1 cellular context compared by ENCODE assay signal in the genomic region with DNA sequence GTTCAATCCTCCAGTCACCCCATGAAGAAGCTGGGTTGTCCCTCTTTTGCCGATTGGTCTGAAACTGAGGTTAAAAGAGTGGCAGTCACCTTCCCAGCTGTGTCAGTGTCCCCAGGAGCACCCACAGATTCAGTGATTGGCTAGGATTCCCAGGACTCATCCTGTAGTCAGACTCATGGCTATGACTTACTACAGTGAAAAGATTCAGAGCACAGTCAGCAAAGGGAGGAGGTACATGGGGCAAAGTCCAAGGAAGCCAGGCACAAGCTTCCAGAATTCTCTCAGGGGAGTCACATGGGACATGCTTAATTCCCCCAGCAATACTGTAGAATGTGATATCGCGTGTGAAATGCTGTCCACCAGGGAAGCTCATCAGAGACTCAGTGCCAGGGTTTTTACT.
TF ChIP-seq lines count a peak whose summit lies in the region.

No MANE protein-coding gene starts in this region.

TF ChIP-seq in IMR-90, 13 proteins besides CTCF, POLR2A, EP300 and RAD21 (continued from another document):
- TF ChIP-seq, protein P1, sequence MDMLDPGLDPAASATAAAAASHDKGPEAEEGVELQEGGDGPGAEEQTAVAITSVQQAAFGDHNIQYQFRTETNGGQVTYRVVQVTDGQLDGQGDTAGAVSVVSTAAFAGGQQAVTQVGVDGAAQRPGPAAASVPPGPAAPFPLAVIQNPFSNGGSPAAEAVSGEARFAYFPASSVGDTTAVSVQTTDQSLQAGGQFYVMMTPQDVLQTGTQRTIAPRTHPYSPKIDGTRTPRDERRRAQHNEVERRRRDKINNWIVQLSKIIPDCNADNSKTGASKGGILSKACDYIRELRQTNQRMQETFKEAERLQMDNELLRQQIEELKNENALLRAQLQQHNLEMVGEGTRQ (IDR thresholded peaks at IDR 0.05; ENCODE audit: low read depth, low read length) = no peak
- TF ChIP-seq CEBPB (IDR thresholded peaks at IDR 0.05; ENCODE audit: low read depth, low read length) (no peak), SMC3 (IDR thresholded peaks at IDR 0.05; ENCODE audit: low read depth, low read length) (no peak)
